9 cellular contexts compared by ENCODE assay signal in genomic region chr4:36256398-36256828, GRCh38. TPM values are rescaled to one million over a fixed set of nuclear protein-coding genes. Genes with fewer than 3 reads are reported as not detected.
DNase-seq lines count a peak whose midpoint lies in the region; ATAC-seq and TF ChIP-seq lines count a peak whose summit lies in the region.
"Had no signal": no experiment of that assay in that cellular context is flagged by ENCODE, and none has a peak within 500 bp of the region (broad histone marks: within the 10 kb centered on the region; RNA-seq: fewer than 3 reads in every experiment).

No MANE protein-coding gene starts in this region.

- POLR2A ChIA-PET in activated CD4-positive, alpha-beta T cell treated with anti-CD3 and anti-CD28 coated beads, Interleukin-2, amount 10 ng/mL, durations not matched to agents 7 days and 5 days (lab: Charles Lee): interaction anchor here (1.7 kb wide), 1 partner anchor 13 kb away, joined by 5 read pairs; the partner anchor contains the start of gene ARAP2
- POLR2A ChIA-PET in activated CD8-positive, alpha-beta T cell treated with anti-CD3 and anti-CD28 coated beads, Interleukin-2, amount 10 ng/mL, durations not matched to agents 7 days and 5 days (lab: Charles Lee): interaction anchor here (2.4 to 8.4 kb wide), 2 partner anchors 12 to 30 kb away, joined by 9 to 70 read pairs; partner anchors contain the start of gene ARAP2

- peak overlapping the region; percentile 17 for H3K4me3 Mint-ChIP-seq in activated CD4-positive, alpha-beta T cell treated with anti-CD3 and anti-CD28 coated beads, Interleukin-2, amount 10 ng/mL, durations not matched to agents 7 days and 5 days
- H3K4me3 Mint-ChIP-seq in activated CD8-positive, alpha-beta T cell treated with anti-CD3 and anti-CD28 coated beads, Interleukin-2, amount 10 ng/mL, durations not matched to agents 7 days and 5 days: peak overlapping the region; percentile 64
- peak overlapping the region; percentile 75 for H3K4me3 Mint-ChIP-seq in stimulated activated naive CD8-positive, alpha-beta T cell treated with anti-CD3 and anti-CD28 coated beads, Interleukin-15, Interleukin-2, amounts not matched to agents 100 ng/mL and 50 ng/mL, for 24 hours
- H3K4me3 Mint-ChIP-seq in Calu3 (ENCODE audit: low read depth, unreplicated experiment): no peak overlapping the region

- ATAC-seq in HG03045 (IDR thresholded peaks at IDR 0.05; ENCODE audit: unreplicated experiment): peak; percentile 66
- no peak for ATAC-seq in activated CD8-positive, alpha-beta T cell treated with anti-CD3 and anti-CD28 coated beads, Interleukin-2, amount 10 ng/mL, durations not matched to agents 7 days and 5 days

- peaks cover 40% of the 10 kb centered on the region for H3K4me1 Mint-ChIP-seq in activated CD4-positive, alpha-beta T cell treated with anti-CD3 and anti-CD28 coated beads, Interleukin-2, amount 10 ng/mL, durations not matched to agents 7 days and 5 days
- H3K4me1 Mint-ChIP-seq in activated CD8-positive, alpha-beta T cell treated with anti-CD3 and anti-CD28 coated beads, Interleukin-2, amount 10 ng/mL, durations not matched to agents 7 days and 5 days (ENCODE audit: low read depth): peaks cover 45% of the 10 kb centered on the region
- H3K4me1 Mint-ChIP-seq in stimulated activated naive CD8-positive, alpha-beta T cell treated with anti-CD3 and anti-CD28 coated beads, Interleukin-15, Interleukin-2, amounts not matched to agents 100 ng/mL and 50 ng/mL, for 24 hours (ENCODE audit: low read depth): peaks cover 51% of the 10 kb centered on the region
- no peaks in the 10 kb centered on the region for H3K4me1 Mint-ChIP-seq in Calu3 (ENCODE audit: low read depth, unreplicated experiment)

- H3K27ac Mint-ChIP-seq in activated CD4-positive, alpha-beta T cell treated with anti-CD3 and anti-CD28 coated beads, Interleukin-2, amount 10 ng/mL, durations not matched to agents 7 days and 5 days: peak overlapping the region; percentile 94
- H3K27ac Mint-ChIP-seq in activated CD8-positive, alpha-beta T cell treated with anti-CD3 and anti-CD28 coated beads, Interleukin-2, amount 10 ng/mL, durations not matched to agents 7 days and 5 days: peak overlapping the region; percentile 88
- H3K27ac Mint-ChIP-seq in stimulated activated naive CD8-positive, alpha-beta T cell treated with anti-CD3 and anti-CD28 coated beads, Interleukin-15, Interleukin-2, amounts not matched to agents 100 ng/mL and 50 ng/mL, for 24 hours: peak overlapping the region; percentile 93
- no peak overlapping the region for H3K27ac Mint-ChIP-seq in Calu3 (ENCODE audit: unreplicated experiment)

- H3K9me3 Mint-ChIP-seq in activated CD4-positive, alpha-beta T cell treated with anti-CD3 and anti-CD28 coated beads, Interleukin-2, amount 10 ng/mL, durations not matched to agents 7 days and 5 days: no peaks in the 10 kb centered on the region
- no peaks in the 10 kb centered on the region for H3K9me3 Mint-ChIP-seq in activated CD8-positive, alpha-beta T cell treated with anti-CD3 and anti-CD28 coated beads, Interleukin-2, amount 10 ng/mL, durations not matched to agents 7 days and 5 days (ENCODE audit: insufficient read depth)
- H3K9me3 Mint-ChIP-seq in stimulated activated naive CD8-positive, alpha-beta T cell treated with anti-CD3 and anti-CD28 coated beads, Interleukin-15, Interleukin-2, amounts not matched to agents 100 ng/mL and 50 ng/mL, for 24 hours: no peaks in the 10 kb centered on the region
- H3K9me3 Mint-ChIP-seq in Calu3 (ENCODE audit: low read depth, unreplicated experiment): no peaks in the 10 kb centered on the region

- CTCF ChIA-PET in activated CD4-positive, alpha-beta T cell treated with anti-CD3 and anti-CD28 coated beads, Interleukin-2, amount 10 ng/mL, durations not matched to agents 7 days and 5 days (lab: Charles Lee): interaction anchor here (1.2 kb wide), 1 partner anchor 11 kb away, joined by 3 read pairs; no protein-coding TSS in a partner anchor
- CTCF ChIA-PET in activated CD8-positive, alpha-beta T cell treated with anti-CD3 and anti-CD28 coated beads, Interleukin-2, amount 10 ng/mL, durations not matched to agents 7 days and 5 days (lab: Charles Lee): interaction anchor here (0.8 to 4.7 kb wide), 5 partner anchors 11 to 69 kb away, joined by 3 to 50 read pairs (median 3); partner anchors contain the start of gene ARAP2
- CTCF ChIA-PET in Calu3 (lab: Charles Lee): no interaction called here

- no peaks in the 10 kb centered on the region for H3K27me3 Mint-ChIP-seq in activated CD4-positive, alpha-beta T cell treated with anti-CD3 and anti-CD28 coated beads, Interleukin-2, amount 10 ng/mL, durations not matched to agents 7 days and 5 days
- no peaks in the 10 kb centered on the region for H3K27me3 Mint-ChIP-seq in activated CD8-positive, alpha-beta T cell treated with anti-CD3 and anti-CD28 coated beads, Interleukin-2, amount 10 ng/mL, durations not matched to agents 7 days and 5 days (ENCODE audit: low read depth)
- no peaks in the 10 kb centered on the region for H3K27me3 Mint-ChIP-seq in stimulated activated naive CD8-positive, alpha-beta T cell treated with anti-CD3 and anti-CD28 coated beads, Interleukin-15, Interleukin-2, amounts not matched to agents 100 ng/mL and 50 ng/mL, for 24 hours
- H3K27me3 Mint-ChIP-seq in Calu3 (ENCODE audit: unreplicated experiment): no peaks in the 10 kb centered on the region

- no TSS peak for BruUV-seq in Calu3 (replicated peaks; lab: Mats Ljungman, UMichigan)

- intact Hi-C loops in Calu3 (cut with micrococcal nuclease; ENCODE audit: unreplicated experiment): no loop called here

- peaks cover 2% of the 10 kb centered on the region for H3K36me3 Mint-ChIP-seq in activated CD4-positive, alpha-beta T cell treated with anti-CD3 and anti-CD28 coated beads, Interleukin-2, amount 10 ng/mL, durations not matched to agents 7 days and 5 days (ENCODE audit: low read depth)
- peaks cover 2% of the 10 kb centered on the region for H3K36me3 Mint-ChIP-seq in activated CD8-positive, alpha-beta T cell treated with anti-CD3 and anti-CD28 coated beads, Interleukin-2, amount 10 ng/mL, durations not matched to agents 7 days and 5 days (ENCODE audit: low read depth)
- H3K36me3 Mint-ChIP-seq in stimulated activated naive CD8-positive, alpha-beta T cell treated with anti-CD3 and anti-CD28 coated beads, Interleukin-15, Interleukin-2, amounts not matched to agents 100 ng/mL and 50 ng/mL, for 24 hours (ENCODE audit: low read depth): no peaks in the 10 kb centered on the region
- H3K36me3 Mint-ChIP-seq in Calu3 (ENCODE audit: insufficient read depth, unreplicated experiment): no peaks in the 10 kb centered on the region

- DNase-seq in activated CD4-positive, alpha-beta T cell treated with anti-CD3 and anti-CD28 coated beads, Interleukin-2, amount 10 ng/mL, durations not matched to agents 7 days and 5 days: peak; percentile 12
- no peak for DNase-seq in activated CD4-positive, alpha-beta T cell treated with anti-CD3 and anti-CD28 coated beads for 4 hours
- DNase-seq in activated CD8-positive, alpha-beta T cell treated with anti-CD3 and anti-CD28 coated beads, Interleukin-2, amount 10 ng/mL, durations not matched to agents 7 days and 5 days: no peak
- no peak for DNase-seq in SIG-M5 treated with dmso at 0.1 percent for 504 hours (lab: John Stamatoyannopoulos, UW; ENCODE audit: unreplicated experiment)
- no peak for DNase-seq in Calu3
- DNase-seq in iPS-NIHi7 (ENCODE audit: extremely low spot score): no peak

- TF ChIP-seq CTCF in Calu3 (IDR thresholded peaks at IDR 0.05; ENCODE audit: unreplicated experiment): no peak

RNA-seq across cellular contexts. Expression of gene ARAP2, which starts 12.1 kb away (rescaled TPM):
- total RNA-seq in activated CD4-positive, alpha-beta T cell treated with anti-CD3 and anti-CD28 coated beads, Interleukin-2, amount 10 ng/mL, durations not matched to agents 7 days and 5 days: 10 to 100 TPM; 35.8 to 49.7 TPM
- total RNA-seq in activated CD8-positive, alpha-beta T cell treated with anti-CD3 and anti-CD28 coated beads, Interleukin-2, amount 10 ng/mL, durations not matched to agents 7 days and 5 days: 10 to 100 TPM; 34.7 to 35.5 TPM
- 30.0 and 30.2 TPM in 2 replicates for total RNA-seq in Calu3 (2022)

RNA-seq across cellular contexts. Expression of gene DTHD1, which starts 25.0 kb away (rescaled TPM):
- total RNA-seq in activated CD4-positive, alpha-beta T cell treated with anti-CD3 and anti-CD28 coated beads, Interleukin-2, amount 10 ng/mL, durations not matched to agents 7 days and 5 days: under 1 TPM in 1 of 2 experiments, not detected in 1; 0.12 TPM
- under 1 TPM; 0.26 TPM for total RNA-seq in activated CD8-positive, alpha-beta T cell treated with anti-CD3 and anti-CD28 coated beads, Interleukin-2, amount 10 ng/mL, durations not matched to agents 7 days and 5 days
- not detected in 2 replicates for total RNA-seq in Calu3 (2022)
- total RNA-seq: glomerular endothelial cell had no signal
